Comparison of ENCODE assay signal across 18 cellular contexts in the genomic region with DNA sequence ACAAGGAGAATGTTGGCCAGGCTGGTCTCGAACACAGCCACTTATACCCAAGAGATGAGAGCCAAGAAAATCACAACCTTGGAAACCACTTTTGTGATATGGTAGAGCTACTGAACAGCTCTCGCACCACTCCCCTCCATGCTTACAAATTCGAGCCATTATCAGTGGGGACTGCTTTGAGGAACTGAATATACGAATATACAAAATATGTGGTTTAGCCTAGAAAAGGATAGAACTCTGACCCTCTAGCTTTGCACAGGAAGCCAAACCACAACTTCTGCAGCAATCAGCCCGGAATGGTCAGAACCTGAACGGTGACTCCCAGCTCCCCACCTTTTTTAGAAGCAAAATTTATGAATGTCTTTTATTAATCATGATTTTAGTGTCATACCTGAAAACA.
DNase-seq lines count a peak whose midpoint lies in the region; ATAC-seq and TF ChIP-seq lines count a peak whose summit lies in the region.
"Had no signal": no experiment of that assay in that cellular context is flagged by ENCODE, and none has a peak within 500 bp of the region (broad histone marks: within the 10 kb centered on the region; RNA-seq: fewer than 3 reads in every experiment).

No MANE protein-coding gene starts in this region.

- no peak overlapping the region for H3K4me3 Mint-ChIP-seq in activated B cell treated with CpG ODN at 0.5 μM for 24 hours
- H3K4me3 Mint-ChIP-seq in activated CD4-positive, alpha-beta memory T cell treated with anti-CD3 and anti-CD28 coated beads, Interleukin-2, amount 10 ng/mL, durations not matched to agents 7 days and 5 days, result no peak overlapping the region
- H3K4me3 Mint-ChIP-seq: activated naive CD4-positive, alpha-beta T cell treated with anti-CD3 and anti-CD28 coated beads for 36 hours had no signal

- no peak overlapping the region for H3K27ac Mint-ChIP-seq in activated B cell treated with CpG ODN at 0.5 μM for 24 hours
- H3K27ac Mint-ChIP-seq in activated CD4-positive, alpha-beta memory T cell treated with anti-CD3 and anti-CD28 coated beads, Interleukin-2, amount 10 ng/mL, durations not matched to agents 7 days and 5 days, result no peak overlapping the region
- H3K27ac Mint-ChIP-seq: activated naive CD4-positive, alpha-beta T cell treated with anti-CD3 and anti-CD28 coated beads for 36 hours had no signal

- DNase-seq in activated B cell treated with CpG ODN at 0.5 μM for 24 hours, result no peak
- DNase-seq in lower leg skin (ENCODE audit: low spot score in 2 of 2), result no peak
- no peak for DNase-seq in nucleus accumbens (lab: John Stamatoyannopoulos, UW)
- no peak for DNase-seq in GM19238 (ENCODE audit: insufficient read length, low spot score)
- no peak for DNase-seq in activated CD4-positive, alpha-beta memory T cell treated with anti-CD3 and anti-CD28 coated beads, Interleukin-2, amount 10 ng/mL, durations not matched to agents 7 days and 5 days
- DNase-seq: activated naive CD4-positive, alpha-beta T cell treated with anti-CD3 and anti-CD28 coated beads for 36 hours; activated T-cell treated with anti-CD3 and anti-CD28 coated beads for 4 hours; colonic mucosa; foreskin keratinocyte; KG1; midbrain; NCI-H1417; NCI-H2171 treated with DMSO at 0.1 percent for 48 hours; stimulated activated naive CD8-positive, alpha-beta T cell treated with anti-CD3 and anti-CD28 coated beads, Interleukin-15, Interleukin-2, amounts not matched to agents 100 U/mL and 50 U/mL, for 24 hours; trophoblast cell had no signal

- 71 to 76% methylated on average over 6 of the region's 6 CpGs for WGBS in lower leg skin, 2 donors

- H3K36me3 Mint-ChIP-seq in activated B cell treated with CpG ODN at 0.5 μM for 24 hours (ENCODE audit: low read depth), result no peaks in the 10 kb centered on the region
- no peaks in the 10 kb centered on the region for H3K36me3 Mint-ChIP-seq in activated CD4-positive, alpha-beta memory T cell treated with anti-CD3 and anti-CD28 coated beads, Interleukin-2, amount 10 ng/mL, durations not matched to agents 7 days and 5 days (ENCODE audit: low read depth)

- peaks cover 3% of the 10 kb centered on the region for H3K9me3 Mint-ChIP-seq in activated B cell treated with CpG ODN at 0.5 μM for 24 hours
- H3K9me3 Mint-ChIP-seq in activated CD4-positive, alpha-beta memory T cell treated with anti-CD3 and anti-CD28 coated beads, Interleukin-2, amount 10 ng/mL, durations not matched to agents 7 days and 5 days, result peaks cover 4% of the 10 kb centered on the region

- no peak overlapping the region for H3K4me3 ChIP-seq in lower leg skin (ENCODE audit: low read depth, poor library complexity, severe bottlenecking)
- H3K4me3 ChIP-seq: colonic mucosa had no signal

- TF ChIP-seq CTCF in activated B cell treated with CpG ODN at 0.5 μM for 24 hours (IDR thresholded peaks at IDR 0.05), result no peak
- no peak for TF ChIP-seq CTCF in lower leg skin (IDR thresholded peaks at IDR 0.05)

- intact Hi-C loops in activated B cell treated with CpG ODN at 0.5 μM for 24 hours (cut with micrococcal nuclease) (no loop called here), lower leg skin (cut with DNase I; ENCODE audit: low total_unique reads) (no loop called here)

- TF ChIP-seq POLR2A in lower leg skin (IDR thresholded peaks at IDR 0.05), result no peak

- CTCF ChIA-PET in activated B cell treated with CpG ODN at 0.5 μM for 24 hours (lab: Charles Lee), result no interaction called here
- CTCF ChIA-PET in activated CD4-positive, alpha-beta memory T cell treated with anti-CD3 and anti-CD28 coated beads, Interleukin-2, amount 10 ng/mL, durations not matched to agents 7 days and 5 days (lab: Charles Lee), result no interaction called here

- peaks cover 4% of the 10 kb centered on the region for H3K4me1 Mint-ChIP-seq in activated B cell treated with CpG ODN at 0.5 μM for 24 hours
- no peaks in the 10 kb centered on the region for H3K4me1 Mint-ChIP-seq in activated CD4-positive, alpha-beta memory T cell treated with anti-CD3 and anti-CD28 coated beads, Interleukin-2, amount 10 ng/mL, durations not matched to agents 7 days and 5 days

- POLR2A ChIA-PET in activated B cell treated with CpG ODN at 0.5 μM for 24 hours (lab: Charles Lee), result no interaction called here
- POLR2A ChIA-PET in activated CD4-positive, alpha-beta memory T cell treated with anti-CD3 and anti-CD28 coated beads, Interleukin-2, amount 10 ng/mL, durations not matched to agents 7 days and 5 days (lab: Charles Lee), result no interaction called here

- ATAC-seq in GM19351 (IDR thresholded peaks at IDR 0.05; ENCODE audit: unreplicated experiment), result peak; percentile 63
- peak; percentile 80 for ATAC-seq in HG02610 (IDR thresholded peaks at IDR 0.05; ENCODE audit: unreplicated experiment)
- peak; percentile 70 for ATAC-seq in HG03342 (IDR thresholded peaks at IDR 0.05; ENCODE audit: unreplicated experiment)
- ATAC-seq in activated B cell treated with CpG ODN at 0.5 μM for 24 hours (ENCODE audit: low read depth), result peak; percentile 37
- ATAC-seq: foreskin keratinocyte; stimulated activated naive CD8-positive, alpha-beta T cell treated with anti-CD3 and anti-CD28 coated beads, Interleukin-15, Interleukin-2, amounts not matched to agents 100 U/mL and 50 U/mL, for 24 hours had no signal

- H3K27me3 Mint-ChIP-seq in activated B cell treated with CpG ODN at 0.5 μM for 24 hours, result no peaks in the 10 kb centered on the region
- H3K27me3 Mint-ChIP-seq in activated CD4-positive, alpha-beta memory T cell treated with anti-CD3 and anti-CD28 coated beads, Interleukin-2, amount 10 ng/mL, durations not matched to agents 7 days and 5 days, result no peaks in the 10 kb centered on the region
